ENCODE assay signal across 11 cellular contexts in the genomic region with DNA sequence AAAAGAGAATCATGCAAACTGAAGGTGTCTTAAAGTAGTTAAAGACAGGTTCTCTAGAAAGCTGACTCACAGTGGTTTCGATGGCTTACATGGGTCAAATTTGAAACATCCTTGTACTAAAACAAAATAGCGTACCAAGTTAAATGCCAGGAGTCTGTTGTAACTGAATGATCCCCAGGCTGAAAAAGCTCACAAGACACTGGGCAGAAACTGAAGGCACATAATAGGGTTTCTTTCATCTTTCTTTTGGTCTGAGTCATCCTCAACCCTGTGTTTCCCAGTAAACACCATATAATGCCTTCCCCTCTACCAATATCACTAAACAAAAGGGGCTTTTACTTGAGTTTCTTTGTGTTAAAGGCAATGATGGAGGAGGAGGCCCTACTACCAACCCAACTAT. TPM values are rescaled to one million over a fixed set of nuclear protein-coding genes. Genes with fewer than 3 reads are reported as not detected.
A peak's percentile ranks its signal among the peaks of the same experiment; 100 is the strongest.
DNase-seq lines count a peak whose midpoint lies in the region; ATAC-seq and TF ChIP-seq lines count a peak whose summit lies in the region.
"Had no signal": no experiment of that assay in that cellular context is flagged by ENCODE, and none has a peak within 500 bp of the region (broad histone marks: within the 10 kb centered on the region; RNA-seq: fewer than 3 reads in every experiment).

No MANE protein-coding gene starts in this region.

- 62 to 65% methylated on average over 2 of the region's 2 CpGs for WGBS in esophagus, 2 donors

- H3K27ac ChIP-seq in esophagus (ENCODE audit: low read depth in 2 of 2, low read length in 1 of 2) (peak overlapping the region; percentile 10 to 51), OCI-LY7 (ENCODE audit: low read depth, low read length, poor library complexity, severe bottlenecking) (no peak overlapping the region), WERI-Rb-1 (no peak overlapping the region)
- H3K27ac ChIP-seq: C4-2B, prostate gland had no signal

- H3K4me1 ChIP-seq in esophagus (ENCODE audit: control insufficient read depth in 2 of 2, insufficient read depth in 2 of 2, low read length in 1 of 2) = no peaks in the 10 kb centered on the region
- H3K4me1 ChIP-seq in OCI-LY7 (ENCODE audit: insufficient read depth, low read length, poor library complexity, severe bottlenecking) = no peaks in the 10 kb centered on the region
- H3K4me1 ChIP-seq in mucosa of descending colon (ENCODE audit: low read depth) = no peaks in the 10 kb centered on the region
- H3K4me1 ChIP-seq: prostate gland had no signal

- H3K9me2 ChIP-seq in OCI-LY7 (ENCODE audit: insufficient read depth, low read length) = no peaks in the 10 kb centered on the region

- no peak overlapping the region for H3K4me3 ChIP-seq in esophagus (ENCODE audit: low read depth in 1 of 2, low read length in 2 of 2)
- no peak overlapping the region for H3K4me3 ChIP-seq in OCI-LY7 (ENCODE audit: low read depth, low read length, poor library complexity, severe bottlenecking)
- H3K4me3 ChIP-seq in WERI-Rb-1 (ENCODE audit: low read depth, low read length) = no peak overlapping the region
- no peak overlapping the region for H3K4me3 ChIP-seq in mucosa of descending colon
- H3K4me3 ChIP-seq: prostate gland had no signal

- no peak overlapping the region for H2AFZ ChIP-seq in OCI-LY7 (ENCODE audit: low read length)

- peak; percentile 46 for ATAC-seq in GM19452 (IDR thresholded peaks at IDR 0.05; ENCODE audit: unreplicated experiment)
- ATAC-seq in HG03442 (IDR thresholded peaks at IDR 0.05; ENCODE audit: unreplicated experiment) = peak; percentile 82
- no peak for ATAC-seq in mucosa of descending colon

- intact Hi-C loops in OCI-LY7 (cut with micrococcal nuclease; ENCODE audit: unreplicated experiment) = no loop called here
- intact Hi-C loops in mucosa of descending colon (cut with DNase I, micrococcal nuclease) = no loop called here

- H3K27me3 ChIP-seq in esophagus (ENCODE audit: control insufficient read depth in 1 of 2, insufficient read depth in 2 of 2, low read length in 2 of 2) (no peaks in the 10 kb centered on the region), WERI-Rb-1 (ENCODE audit: insufficient read depth, low read depth, severe bottlenecking) (no peaks in the 10 kb centered on the region)

- no peak overlapping the region for H3K4me2 ChIP-seq in OCI-LY7 (ENCODE audit: low read length)

- H3K9me3 ChIP-seq in esophagus (ENCODE audit: control insufficient read depth in 2 of 2, insufficient read depth in 1 of 2, low read depth in 1 of 2, low read length in 1 of 2) (no peaks in the 10 kb centered on the region), OCI-LY7 (ENCODE audit: low read length) (no peaks in the 10 kb centered on the region), WERI-Rb-1 (ENCODE audit: severe bottlenecking) (no peaks in the 10 kb centered on the region), mucosa of descending colon (no peaks in the 10 kb centered on the region)
- H3K9me3 ChIP-seq: prostate gland had no signal

- H3K36me3 ChIP-seq in esophagus (ENCODE audit: control insufficient read depth in 2 of 2, insufficient read depth in 2 of 2, low read length in 1 of 2) (peaks cover 0 to 8% of the 10 kb centered on the region in 2 donors), OCI-LY7 (ENCODE audit: insufficient read depth, low read length) (peaks cover 37% of the 10 kb centered on the region), WERI-Rb-1 (peaks cover 27% of the 10 kb centered on the region), mucosa of descending colon (ENCODE audit: low read depth) (no peaks in the 10 kb centered on the region)
- H3K36me3 ChIP-seq: prostate gland had no signal

- no peaks in the 10 kb centered on the region for H4K20me1 ChIP-seq in OCI-LY7 (ENCODE audit: insufficient read depth, low read length)

- no peak for TF ChIP-seq CTCF in OCI-LY7 (conservative IDR thresholded peaks at IDR 0.05; ENCODE audit: low read length)
- no peak for TF ChIP-seq CTCF in WERI-Rb-1 (IDR thresholded peaks at IDR 0.05; ENCODE audit: low read depth, low read length)
- TF ChIP-seq CTCF in mucosa of descending colon (IDR thresholded peaks at IDR 0.05) = no peak

- CTCF ChIA-PET in OCI-LY7 (lab: Charles Lee; ENCODE audit: unreplicated experiment) = no interaction called here

- POLR2A ChIA-PET in OCI-LY7 (lab: Charles Lee) = interaction anchor here (1.3 to 1.4 kb wide), 2 partner anchors 8 to 13 kb away, joined by 5 read pairs; partner anchors contain the start of gene ZFYVE1

- DNase-seq in ELR (ENCODE audit: low read depth) = peak; percentile 26
- DNase-seq in T1000 (lab: John Stamatoyannopoulos, UW) = no peak
- DNase-seq in OCI-LY7 (ENCODE audit: low spot score) = no peak
- no peak for DNase-seq in WERI-Rb-1
- DNase-seq in mucosa of descending colon = no peak
- DNase-seq: NCI-H510A had no signal

- no peaks in the 10 kb centered on the region for H3K79me2 ChIP-seq in OCI-LY7 (ENCODE audit: insufficient read depth, low read depth, low read length)

- no TSS peak for BruUV-seq in OCI-LY7 (replicated peaks; lab: Mats Ljungman, UMichigan)

RNA-seq across cellular contexts. Expression of gene ZFYVE1, which starts 12.8 kb away (rescaled TPM):
- 1 to 10 TPM; 8.2 to 9.5 TPM for polyA plus RNA-seq in esophagus
- total RNA-seq in OCI-LY7 (2014; rRNA removed; shearing (Covaris generic)) = 8.1 and 11.5 TPM in 2 replicates
- total RNA-seq in OCI-LY7 (2022) (14.3 and 15.1 TPM in 2 replicates), mucosa of descending colon (10 to 100 TPM; 15.5 to 26.0 (median 19.9) TPM)

RNA-seq across cellular contexts. Expression of gene RBM25, which starts 44.2 kb away (rescaled TPM):
- polyA plus RNA-seq in esophagus = 10 to 100 TPM; 23.3 to 38.5 TPM
- total RNA-seq in OCI-LY7 (2014; rRNA removed; shearing (Covaris generic)) = 60.1 and 70.5 TPM in 2 replicates
- total RNA-seq in OCI-LY7 (2022) (119 and 120 TPM in 2 replicates), mucosa of descending colon (10 to 100 TPM; 66.0 to 68.7 (median 66.2) TPM)

Comparison
In these comparisons a context has a peak if more than half of its experiments do, and no peak if none do; other contexts are left out.
1. H3K27ac ChIP-seq: peak in esophagus (2 of 2); none in OCI-LY7 (single experiment) and WERI-Rb-1 (single experiment).